Comparison of ENCODE assay signal across 2 cellular contexts in the genomic region with DNA sequence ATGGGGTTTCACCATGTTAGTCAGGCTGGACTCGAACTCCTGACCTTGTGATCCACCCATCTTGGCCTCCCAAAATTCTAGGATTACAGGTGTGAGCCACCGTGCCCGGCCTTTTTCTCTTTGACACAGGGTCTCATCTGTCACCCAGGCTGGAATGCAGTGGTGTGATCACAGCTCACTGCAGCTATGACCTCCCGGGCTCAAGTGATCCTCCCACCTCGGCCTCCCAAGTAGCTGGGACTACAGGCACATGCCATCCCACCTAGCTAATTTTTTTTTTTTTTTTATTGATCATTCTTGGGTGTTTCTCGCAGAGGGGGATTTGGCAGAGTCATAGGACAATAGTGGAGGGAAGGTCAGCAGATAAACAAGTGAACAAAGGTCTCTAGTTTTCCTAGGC. TPM values are rescaled to one million over a fixed set of nuclear protein-coding genes. Genes with fewer than 3 reads are reported as not detected.
"Had no signal": no experiment of that assay in that cellular context is flagged by ENCODE, and none has a peak within 500 bp of the region (broad histone marks: within the 10 kb centered on the region; RNA-seq: fewer than 3 reads in every experiment).

No MANE protein-coding gene starts in this region.

RNA-seq across cellular contexts. Expression of gene PLXNB1, which starts 52.9 kb away (rescaled TPM):
- polyA plus RNA-seq: naive thymus-derived CD4-positive, alpha-beta T cell; naive thymus-derived CD8-positive, alpha-beta T cell had no signal
